Comparison of ENCODE assay signal across 16 cellular contexts in the genomic region with DNA sequence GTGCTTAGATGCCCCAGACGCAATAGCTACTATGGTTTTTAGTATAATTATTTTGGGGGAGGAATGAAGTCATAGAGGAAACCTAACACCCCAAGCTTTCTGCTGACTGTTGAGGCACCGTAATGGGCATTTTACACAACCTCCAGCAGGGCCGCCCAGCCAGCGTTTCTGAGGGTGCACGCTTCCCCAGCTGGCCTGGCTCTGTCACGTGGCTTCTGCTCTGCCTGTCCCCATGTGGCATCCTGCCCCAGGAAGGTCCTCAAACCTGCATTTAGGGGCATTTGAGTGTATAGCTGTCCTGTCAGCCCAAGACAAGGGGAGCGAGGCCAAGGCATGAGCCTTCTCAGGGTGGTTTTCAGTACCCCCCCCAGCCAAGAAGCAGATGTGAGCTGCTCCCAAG. TPM values are rescaled to one million over a fixed set of nuclear protein-coding genes. Genes with fewer than 3 reads are reported as not detected.
A peak's percentile ranks its signal among the peaks of the same experiment; 100 is the strongest.
DNase-seq lines count a peak whose midpoint lies in the region; ATAC-seq and TF ChIP-seq lines count a peak whose summit lies in the region.
"Had no signal": no experiment of that assay in that cellular context is flagged by ENCODE, and none has a peak within 500 bp of the region (broad histone marks: within the 10 kb centered on the region; RNA-seq: fewer than 3 reads in every experiment).

No MANE protein-coding gene starts in this region.

- H3K27ac Mint-ChIP-seq in activated CD4-positive, alpha-beta memory T cell treated with anti-CD3 and anti-CD28 coated beads, Interleukin-2, amount 10 ng/mL, durations not matched to agents 7 days and 5 days = no peak overlapping the region
- H3K27ac Mint-ChIP-seq: B cell had no signal

- H3K9me2 ChIP-seq in OCI-LY7 (ENCODE audit: insufficient read depth, low read length) = no peaks in the 10 kb centered on the region

- TF ChIP-seq POLR2A in esophagus muscularis mucosa (IDR thresholded peaks at IDR 0.05; ENCODE audit: low read depth) = no peak
- TF ChIP-seq POLR2A in stomach (IDR thresholded peaks at IDR 0.05) = no peak

- no peaks in the 10 kb centered on the region for H3K36me3 Mint-ChIP-seq in activated CD4-positive, alpha-beta memory T cell treated with anti-CD3 and anti-CD28 coated beads, Interleukin-2, amount 10 ng/mL, durations not matched to agents 7 days and 5 days (ENCODE audit: low read depth)
- H3K36me3 Mint-ChIP-seq: CD8-positive, alpha-beta memory T cell had no signal

- H4K91ac ChIP-seq in trophoblast cell (ENCODE audit: low read depth, low read length) = no peak overlapping the region

- CTCF ChIA-PET in OCI-LY7 (lab: Charles Lee; ENCODE audit: unreplicated experiment) = interaction anchor here (0.6 kb wide), 1 partner anchor 1352 kb away, joined by 3 read pairs; no protein-coding TSS in a partner anchor
- CTCF ChIA-PET in activated CD4-positive, alpha-beta memory T cell treated with anti-CD3 and anti-CD28 coated beads, Interleukin-2, amount 10 ng/mL, durations not matched to agents 7 days and 5 days (lab: Charles Lee) = interaction anchor here (1.5 to 6.8 kb wide), 3 partner anchors 9 to 350 kb away, joined by 3 to 120 read pairs (median 4); a partner anchor contains a TSS
- CTCF ChIA-PET in A673 (lab: Charles Lee) = no interaction called here

- TF ChIP-seq CTCF in heart right ventricle (IDR thresholded peaks at IDR 0.05) = no peak
- no peak for TF ChIP-seq CTCF in OCI-LY7 (conservative IDR thresholded peaks at IDR 0.05; ENCODE audit: low read length)
- no peak for TF ChIP-seq CTCF in esophagus muscularis mucosa (IDR thresholded peaks at IDR 0.05)
- TF ChIP-seq CTCF in stomach (IDR thresholded peaks at IDR 0.05) = no peak
- no peak for TF ChIP-seq CTCF in A673 (conservative IDR thresholded peaks at IDR 0.05; ENCODE audit: low read depth, low read length)

- no peak overlapping the region for H4K8ac ChIP-seq in trophoblast cell (ENCODE audit: low read depth, low read length)

- H2AK5ac ChIP-seq in trophoblast cell (ENCODE audit: low read length) = no peak overlapping the region

- 85 to 92% methylated on average over 7 of the region's 7 CpGs for WGBS in heart right ventricle, 2 donors
- WGBS in esophagus muscularis mucosa = 82% methylated on average over 6 of the region's 7 CpGs
- WGBS in trophoblast cell (ENCODE audit: extremely low coverage, insufficient coverage, insufficient read length) = no CpG with 5 or more reads among the region's 7 CpGs
- 82 to 91% (median 88%) methylated on average over 7 of the region's 7 CpGs for WGBS in stomach, 5 donors

- peaks cover 25% of the 10 kb centered on the region for H3K4me1 Mint-ChIP-seq in activated CD4-positive, alpha-beta memory T cell treated with anti-CD3 and anti-CD28 coated beads, Interleukin-2, amount 10 ng/mL, durations not matched to agents 7 days and 5 days

- ATAC-seq in Right ventricle myocardium inferior = no peak
- ATAC-seq in heart right ventricle = no peak

- H3K27ac ChIP-seq in heart right ventricle = no peak overlapping the region
- H3K27ac ChIP-seq in OCI-LY7 (ENCODE audit: low read depth, low read length, poor library complexity, severe bottlenecking) = no peak overlapping the region
- H3K27ac ChIP-seq in esophagus muscularis mucosa (replicated peaks in 1 of 4) = no peak overlapping the region
- no peak overlapping the region for H3K27ac ChIP-seq in trophoblast cell (ENCODE audit: low read depth, low read length)
- no peak overlapping the region for H3K27ac ChIP-seq in stomach
- no peak overlapping the region for H3K27ac ChIP-seq in A673 (ENCODE audit: low read depth, low read length, poor library complexity, severe bottlenecking)
- H3K27ac ChIP-seq: BLaER1 treated with 17β-estradiol and CSF1 and Interleukin-3, amounts not matched to agents 10 nM and 100 nM; GM23248 had no signal

- intact Hi-C loops in Right ventricle myocardium inferior (cut with DNase I) (no loop called here), heart right ventricle (cut with DNase I) (loop anchor here in 7 of 10 donors (10.0 kb wide), 4 partner anchors 259 to 769 kb away; a partner anchor contains a TSS), OCI-LY7 (cut with micrococcal nuclease; ENCODE audit: unreplicated experiment) (no loop called here), esophagus muscularis mucosa (cut with DNase I) (loop anchor here (10.0 kb wide), 1 partner anchor 349 kb away; a partner anchor contains a TSS), stomach (cut with DNase I; ENCODE audit: low total_unique reads) (loop anchor here (10.0 kb wide), 2 partner anchors 339 to 769 kb away; no protein-coding TSS in a partner anchor), A673 (cut with micrococcal nuclease; ENCODE audit: unreplicated experiment) (no loop called here)

- no TSS peak for BruUV-seq in OCI-LY7 (replicated peaks; lab: Mats Ljungman, UMichigan)
- no TSS peak for BruUV-seq in A673 (replicated peaks; lab: Mats Ljungman, UMichigan)

- H3K9me3 ChIP-seq in heart right ventricle (no peaks in the 10 kb centered on the region), OCI-LY7 (ENCODE audit: low read length) (no peaks in the 10 kb centered on the region), esophagus muscularis mucosa (no peaks in the 10 kb centered on the region), trophoblast cell (ENCODE audit: insufficient read depth, low read depth, low read length) (no peaks in the 10 kb centered on the region), stomach (no peaks in the 10 kb centered on the region), A673 (ENCODE audit: low read depth, low read length, poor library complexity, severe bottlenecking) (no peaks in the 10 kb centered on the region)
- H3K9me3 ChIP-seq: BLaER1 treated with 17β-estradiol and CSF1 and Interleukin-3, amounts not matched to agents 10 nM and 100 nM had no signal

- H3K4me3 Mint-ChIP-seq in activated CD4-positive, alpha-beta memory T cell treated with anti-CD3 and anti-CD28 coated beads, Interleukin-2, amount 10 ng/mL, durations not matched to agents 7 days and 5 days = no peak overlapping the region
- H3K4me3 Mint-ChIP-seq: B cell; CD8-positive, alpha-beta memory T cell had no signal

- H3K4me3 ChIP-seq in heart right ventricle (no peak overlapping the region), OCI-LY7 (ENCODE audit: low read depth, low read length, poor library complexity, severe bottlenecking) (no peak overlapping the region), esophagus muscularis mucosa (no peak overlapping the region), trophoblast cell (ENCODE audit: low read depth, low read length) (no peak overlapping the region), stomach (no peak overlapping the region), A673 (ENCODE audit: low read depth, low read length, poor library complexity, severe bottlenecking) (no peak overlapping the region)
- H3K4me3 ChIP-seq: BLaER1 treated with 17β-estradiol and CSF1 and Interleukin-3, amounts not matched to agents 10 nM and 100 nM; GM23248 had no signal

- POLR2A ChIA-PET in OCI-LY7 (lab: Charles Lee) = interaction anchor here (1.0 to 1.6 kb wide), 5 partner anchors 9 to 349 kb away, joined by 3 to 7 read pairs (median 4); a partner anchor contains a TSS
- POLR2A ChIA-PET in activated CD4-positive, alpha-beta memory T cell treated with anti-CD3 and anti-CD28 coated beads, Interleukin-2, amount 10 ng/mL, durations not matched to agents 7 days and 5 days (lab: Charles Lee) = interaction anchor here (1.4 to 2.6 kb wide), 2 partner anchors 350 to 601 kb away, joined by 3 to 8 read pairs; a partner anchor contains a TSS
- POLR2A ChIA-PET in A673 (lab: Charles Lee; ENCODE audit: low non-redundant PET) = no interaction called here

- H3K14ac ChIP-seq in trophoblast cell (ENCODE audit: low read length) = no peak overlapping the region

- peaks cover 4% of the 10 kb centered on the region for H3K27me3 Mint-ChIP-seq in activated CD4-positive, alpha-beta memory T cell treated with anti-CD3 and anti-CD28 coated beads, Interleukin-2, amount 10 ng/mL, durations not matched to agents 7 days and 5 days
- H3K27me3 Mint-ChIP-seq: B cell; CD8-positive, alpha-beta memory T cell had no signal

- no peaks in the 10 kb centered on the region for H3K36me3 ChIP-seq in heart right ventricle
- H3K36me3 ChIP-seq in OCI-LY7 (ENCODE audit: insufficient read depth, low read length) = no peaks in the 10 kb centered on the region
- no peaks in the 10 kb centered on the region for H3K36me3 ChIP-seq in esophagus muscularis mucosa
- H3K36me3 ChIP-seq in trophoblast cell (ENCODE audit: control insufficient read depth in 1 of 2, insufficient read depth in 2 of 2, low read length in 2 of 2) = no peaks in the 10 kb centered on the region
- no peaks in the 10 kb centered on the region for H3K36me3 ChIP-seq in stomach
- no peaks in the 10 kb centered on the region for H3K36me3 ChIP-seq in A673 (ENCODE audit: insufficient read depth, low read length, poor library complexity, severe bottlenecking)
- H3K36me3 ChIP-seq: BLaER1 treated with 17β-estradiol and CSF1 and Interleukin-3, amounts not matched to agents 10 nM and 100 nM had no signal

- TF ChIP-seq EP300 in esophagus muscularis mucosa (IDR thresholded peaks at IDR 0.05) (no peak), stomach (IDR thresholded peaks at IDR 0.05) (no peak)

- peak overlapping the region; percentile 44 for H2AFZ ChIP-seq in OCI-LY7 (ENCODE audit: low read length)
- no peak overlapping the region for H2AFZ ChIP-seq in trophoblast cell (ENCODE audit: insufficient read depth, low read length, poor library complexity)
- H2AFZ ChIP-seq: GM23248 had no signal

- H3K9me3 Mint-ChIP-seq in activated CD4-positive, alpha-beta memory T cell treated with anti-CD3 and anti-CD28 coated beads, Interleukin-2, amount 10 ng/mL, durations not matched to agents 7 days and 5 days = no peaks in the 10 kb centered on the region
- H3K9me3 Mint-ChIP-seq: CD8-positive, alpha-beta memory T cell had no signal

- no peak overlapping the region for H3K4ac ChIP-seq in trophoblast cell (ENCODE audit: low read depth, low read length)

- H2BK120ac ChIP-seq in trophoblast cell (ENCODE audit: insufficient read depth, low read length, poor library complexity) = no peak overlapping the region

- H3K4me2 ChIP-seq in OCI-LY7 (ENCODE audit: low read length) (no peak overlapping the region), trophoblast cell (ENCODE audit: low read length) (no peak overlapping the region)
- H3K4me2 ChIP-seq: BLaER1 treated with 17β-estradiol and CSF1 and Interleukin-3, amounts not matched to agents 10 nM and 100 nM had no signal

- no peak overlapping the region for H4K12ac ChIP-seq in trophoblast cell (ENCODE audit: low read depth, low read length)

- H3K9ac ChIP-seq in trophoblast cell (ENCODE audit: low read length) = peak overlapping the region; percentile 30
- H3K9ac ChIP-seq: BLaER1 treated with 17β-estradiol and CSF1 and Interleukin-3, amounts not matched to agents 10 nM and 100 nM; GM23248 had no signal

- no peak overlapping the region for H2BK12ac ChIP-seq in trophoblast cell (ENCODE audit: low read length)

- peak; percentile 69 for DNase-seq in Right ventricle myocardium inferior (ENCODE audit: missing footprints)
- DNase-seq in heart right ventricle = no peak
- DNase-seq in OCI-LY7 (ENCODE audit: low spot score) = no peak
- DNase-seq in esophagus muscularis mucosa (ENCODE audit: extremely low spot score) = peak; percentile 53
- DNase-seq in trophoblast cell = no peak
- DNase-seq in stomach = no peak
- no peak for DNase-seq in activated CD4-positive, alpha-beta memory T cell treated with anti-CD3 and anti-CD28 coated beads, Interleukin-2, amount 10 ng/mL, durations not matched to agents 7 days and 5 days
- no peak for DNase-seq in A673 (ENCODE audit: low spot score)
- DNase-seq: 8988T; CD8-positive, alpha-beta memory T cell; COR-L47; DMS 273 treated with DMSO at 0.1 percent for 48 hours; GM23248; HCEC 1CT had no signal

- no peak overlapping the region for H3K23ac ChIP-seq in trophoblast cell (ENCODE audit: low read length)

- H3K27me3 ChIP-seq in heart right ventricle (peaks cover 0 to 8% (median 0%) of the 10 kb centered on the region in 7 donors), esophagus muscularis mucosa (peaks cover 0 to 19% (median 0%) of the 10 kb centered on the region in 4 donors), trophoblast cell (ENCODE audit: insufficient read depth, low read length) (no peaks in the 10 kb centered on the region), stomach (peaks cover 0 to 5% (median 0%) of the 10 kb centered on the region in 3 donors), A673 (replicated peaks; ENCODE audit: insufficient read depth, low read depth, low read length, poor library complexity) (no peaks in the 10 kb centered on the region)
- H3K27me3 ChIP-seq: BLaER1 treated with 17β-estradiol and CSF1 and Interleukin-3, amounts not matched to agents 10 nM and 100 nM had no signal

- no peaks in the 10 kb centered on the region for H3K79me1 ChIP-seq in trophoblast cell (ENCODE audit: low read length)

- peaks cover 0 to 8% (median 0%) of the 10 kb centered on the region in 9 donors for H3K4me1 ChIP-seq in heart right ventricle
- peaks cover 11% of the 10 kb centered on the region for H3K4me1 ChIP-seq in OCI-LY7 (ENCODE audit: insufficient read depth, low read length, poor library complexity, severe bottlenecking)
- peaks cover 0 to 3% (median 0%) of the 10 kb centered on the region in 4 donors for H3K4me1 ChIP-seq in esophagus muscularis mucosa
- H3K4me1 ChIP-seq in trophoblast cell (ENCODE audit: control insufficient read depth in 1 of 2, insufficient read depth in 2 of 2, low read length in 2 of 2) = no peaks in the 10 kb centered on the region
- H3K4me1 ChIP-seq in stomach = peaks cover 0 to 5% (median 0%) of the 10 kb centered on the region in 4 donors
- peaks cover 4% of the 10 kb centered on the region for H3K4me1 ChIP-seq in A673 (ENCODE audit: insufficient read depth, low read length, poor library complexity, severe bottlenecking)

- H2BK5ac ChIP-seq in trophoblast cell (ENCODE audit: low read depth, low read length, poor library complexity) = no peak overlapping the region

- H3K18ac ChIP-seq in trophoblast cell (ENCODE audit: low read length) = no peak overlapping the region

- no peaks in the 10 kb centered on the region for H4K20me1 ChIP-seq in OCI-LY7 (ENCODE audit: insufficient read depth, low read length)
- H4K20me1 ChIP-seq: BLaER1 treated with 17β-estradiol and CSF1 and Interleukin-3, amounts not matched to agents 10 nM and 100 nM had no signal

- H3K79me2 ChIP-seq in OCI-LY7 (ENCODE audit: insufficient read depth, low read depth, low read length) (no peaks in the 10 kb centered on the region), trophoblast cell (ENCODE audit: control insufficient read depth, insufficient read depth, low read length, poor library complexity) (no peaks in the 10 kb centered on the region)

RNA-seq across cellular contexts. Expression of a gene that starts 10.4 kb away (rescaled TPM):
- total RNA-seq in Right ventricle myocardium inferior (0.32 TPM), heart right ventricle (1 to 10 TPM in 2 of 10 donors, under 1 TPM in 3, not detected in 5; 0.12 to 2.1 (median 0.23) TPM), OCI-LY7 (2022) (69.0 and 74.6 TPM in 2 replicates), esophagus muscularis mucosa (not detected), stomach (1 to 10 TPM in 2 of 5 donors, not detected in 3; 4.9 to 6.1 TPM), A673 (2021) (45.7 and 48.8 TPM in 2 replicates)
- polyA plus RNA-seq in heart right ventricle (under 1 TPM in 1 of 2 donors, not detected in 1; 0.04 TPM), stomach (1 to 10 TPM; 1.5 to 4.6 (median 2.2) TPM)
- 55.9 and 72.4 TPM in 2 replicates for total RNA-seq in OCI-LY7 (2014; rRNA removed; shearing (Covaris generic))
- 10.1 and 11.4 TPM in 2 replicates for polyA plus RNA-seq in trophoblast cell (2013)
- total RNA-seq in activated CD4-positive, alpha-beta memory T cell treated with anti-CD3 and anti-CD28 coated beads, Interleukin-2, amount 10 ng/mL, durations not matched to agents 7 days and 5 days = 10 to 100 TPM; 46.1 to 47.5 TPM
- total RNA-seq: B cell had no signal

Comparison
In these comparisons a context has a peak if more than half of its experiments do, and no peak if none do; other contexts are left out.
1. DNase-seq: peak in Right ventricle myocardium inferior (single experiment) and esophagus muscularis mucosa (single experiment); none in heart right ventricle (0 of 2), OCI-LY7 (single experiment), trophoblast cell (0 of 2), stomach (single experiment), activated CD4-positive, alpha-beta memory T cell treated with anti-CD3 and anti-CD28 coated beads, Interleukin-2, amount 10 ng/mL, durations not matched to agents 7 days and 5 days (single experiment) and A673 (single experiment).
2. intact Hi-C loops: an anchor here in heart right ventricle (10.0 kb wide), esophagus muscularis mucosa (10.0 kb wide) and stomach (10.0 kb wide); none called in Right ventricle myocardium inferior, OCI-LY7 and A673.